8 cellular contexts compared by ENCODE assay signal in the genomic region with DNA sequence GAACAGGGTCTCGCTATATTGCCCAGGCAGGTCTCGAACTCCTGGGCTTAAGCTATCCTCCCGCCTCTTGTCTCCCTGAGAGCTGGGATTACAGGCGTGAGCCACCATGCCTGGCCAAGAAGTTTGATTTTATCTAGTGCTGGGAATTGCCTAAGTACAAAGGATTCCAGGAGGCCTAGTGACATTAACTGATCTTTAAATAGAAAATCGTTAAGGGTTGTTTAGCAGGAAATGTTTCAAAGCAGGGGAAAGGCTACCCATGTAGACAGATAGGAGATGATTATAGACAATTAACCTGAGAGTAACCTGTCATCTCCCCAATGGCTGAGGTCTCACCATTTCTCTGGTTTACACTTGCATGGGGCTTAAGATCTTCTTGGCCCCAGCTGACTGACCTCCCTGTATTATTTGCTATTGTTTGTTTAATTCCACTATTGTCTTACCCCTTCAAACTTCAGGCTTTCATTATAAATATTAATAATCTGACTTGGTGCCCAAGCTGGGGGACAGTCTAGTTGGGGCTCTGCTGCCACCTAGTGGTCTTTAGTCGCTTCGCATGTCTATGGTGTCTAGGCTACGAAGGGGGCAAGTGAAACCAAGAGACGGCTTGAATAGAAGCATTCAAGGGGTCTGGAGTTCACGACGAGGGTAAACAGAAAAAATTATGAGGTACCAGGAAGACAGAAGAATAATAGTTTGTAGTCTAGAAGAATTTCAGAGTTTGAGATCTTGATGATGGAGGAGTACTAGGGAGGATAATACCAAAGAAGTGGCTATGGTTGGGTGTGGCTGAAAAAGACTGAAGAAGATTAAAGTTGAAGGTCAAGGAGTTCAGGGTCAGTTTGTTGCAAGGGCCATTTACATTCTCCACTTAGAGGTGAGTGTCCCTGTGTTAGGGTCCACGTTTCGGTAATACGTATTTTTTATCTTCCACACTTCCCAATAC. TPM values are rescaled to one million over a fixed set of nuclear protein-coding genes. Genes with fewer than 3 reads are reported as not detected.
DNase-seq lines count a peak whose midpoint lies in the region; ATAC-seq and TF ChIP-seq lines count a peak whose summit lies in the region.

No MANE protein-coding gene starts in this region.

- TF ChIP-seq CTCF in Loucy (conservative IDR thresholded peaks at IDR 0.05; ENCODE audit: low read length) = peak; percentile 95
- peak; percentile 91 for TF ChIP-seq CTCF in retinal pigment epithelial cell (conservative IDR thresholded peaks at IDR 0.05; ENCODE audit: low read depth, low read length)

- H3K9ac ChIP-seq in Loucy (ENCODE audit: low read depth, low read length, poor library complexity, severe bottlenecking) (peak overlapping the region; percentile 2), adipocyte (ENCODE audit: low read length) (peak overlapping the region; percentile 24)

- H3K36me3 ChIP-seq in Loucy (ENCODE audit: insufficient read depth, low read length) = no peaks in the 10 kb centered on the region
- no peaks in the 10 kb centered on the region for H3K36me3 ChIP-seq in adipocyte (ENCODE audit: control insufficient read depth, insufficient read depth, low read length, severe bottlenecking)

- H3K9me3 ChIP-seq in Loucy (ENCODE audit: insufficient read depth, low read depth, low read length) (no peaks in the 10 kb centered on the region), adipocyte (ENCODE audit: control insufficient read depth, low read length) (no peaks in the 10 kb centered on the region)

- intact Hi-C loops in left ventricle myocardium superior (cut with micrococcal nuclease) = loop anchor here (5.0 kb wide), 2 partner anchors 89 to 174 kb away; no protein-coding TSS in a partner anchor

- H2AFZ ChIP-seq in Loucy (ENCODE audit: low read length) = peak overlapping the region; percentile 80

- H3K27me3 ChIP-seq in Loucy (ENCODE audit: insufficient read depth, low read length, poor library complexity, severe bottlenecking) = no peaks in the 10 kb centered on the region
- H3K27me3 ChIP-seq in adipocyte (replicated peaks; ENCODE audit: control insufficient read depth, insufficient read depth, low read length) = no peaks in the 10 kb centered on the region

- peak overlapping the region; percentile 60 for H3K4me2 ChIP-seq in Loucy (ENCODE audit: low read depth, low read length, poor library complexity, severe bottlenecking)

- H3K4me3 ChIP-seq in Loucy (ENCODE audit: low read length, poor library complexity, severe bottlenecking) = peak overlapping the region; percentile 64
- peak overlapping the region; percentile 7 for H3K4me3 ChIP-seq in adipocyte (ENCODE audit: low read length)
- H3K4me3 ChIP-seq in retinal pigment epithelial cell (ENCODE audit: low read length) = no peak overlapping the region

- no peaks in the 10 kb centered on the region for H3K9me2 ChIP-seq in Loucy (replicated peaks; ENCODE audit: low read depth, low read length)

- DNase-seq in D341Med (ENCODE audit: low spot score) = peak; percentile 76
- peak; percentile 47 for DNase-seq in SW480 (ENCODE audit: low spot score)
- peak; percentile 91 for DNase-seq in adipocyte (ENCODE audit: low read depth)
- peak; percentile 62 for DNase-seq in left ventricle myocardium superior
- no peak for DNase-seq in retinal pigment epithelial cell (ENCODE audit: low read depth)
- DNase-seq in GOT3 (lab: John Stamatoyannopoulos, UW) = no peak

- H3K4me1 ChIP-seq in Loucy (ENCODE audit: insufficient read depth, low read length, poor library complexity, severe bottlenecking) (no peaks in the 10 kb centered on the region), adipocyte (ENCODE audit: control insufficient read depth, insufficient read depth, low read length) (peaks cover 37% of the 10 kb centered on the region)

- no peaks in the 10 kb centered on the region for H4K20me1 ChIP-seq in Loucy (ENCODE audit: insufficient read depth, low read length, poor library complexity, severe bottlenecking)

- peak; percentile 91 for ATAC-seq in GM21528 (IDR thresholded peaks at IDR 0.05; ENCODE audit: low FRiP score, unreplicated experiment)
- peak; percentile 93 for ATAC-seq in left ventricle myocardium superior

- H3K79me2 ChIP-seq in Loucy (ENCODE audit: insufficient read depth, low read length) = no peaks in the 10 kb centered on the region

- no peaks in the 10 kb centered on the region for H3F3A ChIP-seq in Loucy (ENCODE audit: low read depth)

RNA-seq across cellular contexts. Expression of gene BPGM, which starts 40.4 kb away (rescaled TPM):
- total RNA-seq in left ventricle myocardium superior = 15.2 TPM

RNA-seq across cellular contexts. Expression of gene AKR1B15, which starts 57.3 kb away (rescaled TPM):
- not detected for total RNA-seq in left ventricle myocardium superior

Comparison
In these comparisons a context has a peak if more than half of its experiments do, and no peak if none do; other contexts are left out.
1. DNase-seq: peak in D341Med (single experiment), SW480 (single experiment), adipocyte (single experiment) and left ventricle myocardium superior (single experiment); none in retinal pigment epithelial cell (single experiment) and GOT3 (single experiment).